In genomic region chr9:81132318-81132717, GRCh38 we compare ENCODE assay signal across 23 cellular contexts.
DNase-seq lines count a peak whose midpoint lies in the region; TF ChIP-seq lines count a peak whose summit lies in the region.
"Had no signal": no experiment of that assay in that cellular context is flagged by ENCODE, and none has a peak within 500 bp of the region (broad histone marks: within the 10 kb centered on the region; RNA-seq: fewer than 3 reads in every experiment).

No MANE protein-coding gene starts in this region.

- no peaks in the 10 kb centered on the region for H3K79me2 ChIP-seq in hepatocyte

- no peak for TF ChIP-seq CTCF in WERI-Rb-1 (IDR thresholded peaks at IDR 0.05; ENCODE audit: low read depth, low read length)
- no peak for TF ChIP-seq CTCF in hepatocyte (IDR thresholded peaks at IDR 0.05; ENCODE audit: poor library complexity)

- DNase-seq in RPMI7951 (ENCODE audit: low read depth): peak; percentile 83
- DNase-seq in glomerular visceral epithelial cell (ENCODE audit: extremely low spot score): peak; percentile 35
- DNase-seq in WERI-Rb-1: no peak
- DNase-seq in GM19238 (ENCODE audit: insufficient read length, low spot score): no peak
- DNase-seq in 8988T: no peak
- no peak for DNase-seq in hepatocyte (ENCODE audit: low spot score)
- DNase-seq: activated CD4-positive, alpha-beta T cell treated with anti-CD3 and anti-CD28 coated beads, Interleukin-2, amount 10 ng/mL, durations not matched to agents 7 days and 5 days; activated CD8-positive, alpha-beta memory T cell treated with anti-CD3 and anti-CD28 coated beads, Interleukin-2, amount 50 U/mL, for 48 hours; activated effector memory CD4-positive, alpha-beta T cell treated with anti-CD3 and anti-CD28 coated beads, Interleukin-2, amount 50 U/mL, for 16 hours; adrenal gland; CD8-positive, alpha-beta T cell; effector CD4-positive, alpha-beta T cell; esophagus squamous epithelium; GM23248; heart left ventricle; NCI-H187 treated with DMSO at 0.1 percent for 48 hours; NCI-H446; NK-92 treated with Interleukin-12 subunit alpha and Interleukin-12 subunit beta, amount 100 ng/mL, for 24 hours; occipital lobe had no signal

- H3K27ac ChIP-seq in BLaER1 treated with 17β-estradiol and CSF1 and Interleukin-3, amounts not matched to agents 10 nM and 100 nM: peak overlapping the region in 3 of 11 experiments; percentile 4 to 36 (median 7); a peak in 2 of 22 replicates
- H3K27ac ChIP-seq in KOPT-K1 (ENCODE audit: low read depth, low read length, poor library complexity, severe bottlenecking): peak overlapping the region; percentile 38
- H3K27ac ChIP-seq in WERI-Rb-1: no peak overlapping the region
- H3K27ac ChIP-seq in hepatocyte: no peak overlapping the region
- H3K27ac ChIP-seq: adrenal gland, esophagus squamous epithelium, GM23248, heart left ventricle, right atrium auricular region had no signal

- WGBS in hepatocyte (ENCODE audit: low lambda C conversion rate, missing lambda C conversion rate): 50% methylated on average over 2 of the region's 2 CpGs

- peak overlapping the region in 10 of 11 experiments; percentile 22 to 65 (median 50); a peak in 19 of 22 replicates for H3K4me2 ChIP-seq in BLaER1 treated with 17β-estradiol and CSF1 and Interleukin-3, amounts not matched to agents 10 nM and 100 nM
- H3K4me2 ChIP-seq in hepatocyte: no peak overlapping the region

- peaks cover 0 to 5% (median 0%) of the 10 kb centered on the region in 11 experiments; a peak in 1 of 22 replicates for H3K27me3 ChIP-seq in BLaER1 treated with 17β-estradiol and CSF1 and Interleukin-3, amounts not matched to agents 10 nM and 100 nM
- no peaks in the 10 kb centered on the region for H3K27me3 ChIP-seq in WERI-Rb-1 (ENCODE audit: insufficient read depth, low read depth, severe bottlenecking)
- no peaks in the 10 kb centered on the region for H3K27me3 ChIP-seq in hepatocyte
- H3K27me3 ChIP-seq: adrenal gland, esophagus squamous epithelium, heart left ventricle, right atrium auricular region had no signal

- H3K9me2 ChIP-seq in hepatocyte (replicated peaks; ENCODE audit: insufficient read depth): no peaks in the 10 kb centered on the region

- peaks cover 0 to 42% (median 16%) of the 10 kb centered on the region in 11 experiments; a peak in 13 of 22 replicates for H3K9me3 ChIP-seq in BLaER1 treated with 17β-estradiol and CSF1 and Interleukin-3, amounts not matched to agents 10 nM and 100 nM (replicated peaks in 1 of 11)
- no peaks in the 10 kb centered on the region for H3K9me3 ChIP-seq in KOPT-K1 (ENCODE audit: insufficient read depth, low read length, poor library complexity, severe bottlenecking)
- H3K9me3 ChIP-seq in WERI-Rb-1 (ENCODE audit: severe bottlenecking): no peaks in the 10 kb centered on the region
- H3K9me3 ChIP-seq in hepatocyte (ENCODE audit: low read depth): no peaks in the 10 kb centered on the region
- H3K9me3 ChIP-seq: adrenal gland, esophagus squamous epithelium, heart left ventricle, right atrium auricular region had no signal

- H3K9ac ChIP-seq in BLaER1 treated with 17β-estradiol and CSF1 and Interleukin-3, amounts not matched to agents 10 nM and 100 nM: no peak overlapping the region
- H3K9ac ChIP-seq: GM23248 had no signal

- no peaks in the 10 kb centered on the region for H3K36me3 ChIP-seq in BLaER1 treated with 17β-estradiol and CSF1 and Interleukin-3, amounts not matched to agents 10 nM and 100 nM
- H3K36me3 ChIP-seq in KOPT-K1 (ENCODE audit: insufficient read depth, low read length): no peaks in the 10 kb centered on the region
- H3K36me3 ChIP-seq in WERI-Rb-1: no peaks in the 10 kb centered on the region
- H3K36me3 ChIP-seq in hepatocyte (replicated peaks; ENCODE audit: insufficient read depth, low read depth): no peaks in the 10 kb centered on the region
- H3K36me3 ChIP-seq: adrenal gland, esophagus squamous epithelium, heart left ventricle, right atrium auricular region had no signal

- H2AFZ ChIP-seq in hepatocyte: no peak overlapping the region
- H2AFZ ChIP-seq: GM23248 had no signal

- H3K4me3 ChIP-seq in BLaER1 treated with 17β-estradiol and CSF1 and Interleukin-3, amounts not matched to agents 10 nM and 100 nM: no peak overlapping the region
- no peak overlapping the region for H3K4me3 ChIP-seq in WERI-Rb-1 (ENCODE audit: low read depth, low read length)
- H3K4me3 ChIP-seq in hepatocyte: no peak overlapping the region
- H3K4me3 ChIP-seq: adrenal gland, esophagus squamous epithelium, GM23248, heart left ventricle, lung, right atrium auricular region had no signal

- no peaks in the 10 kb centered on the region for H4K20me1 ChIP-seq in BLaER1 treated with 17β-estradiol and CSF1 and Interleukin-3, amounts not matched to agents 10 nM and 100 nM
- H4K20me1 ChIP-seq in hepatocyte (ENCODE audit: insufficient read depth, poor library complexity, severe bottlenecking): no peaks in the 10 kb centered on the region

- H3K4me1 ChIP-seq in BLaER1 treated with 17β-estradiol and CSF1 and Interleukin-3, amounts not matched to agents 10 nM and 100 nM: peaks cover 0 to 19% (median 18%) of the 10 kb centered on the region in 10 experiments; a peak in 16 of 20 replicates
- H3K4me1 ChIP-seq in hepatocyte (ENCODE audit: insufficient read depth): no peaks in the 10 kb centered on the region
- H3K4me1 ChIP-seq: adrenal gland, esophagus squamous epithelium, heart left ventricle, right atrium auricular region had no signal

Comparison
In these comparisons a context has a peak if more than half of its experiments do, and no peak if none do; other contexts are left out.
1. DNase-seq: peak in RPMI7951 (single experiment) and glomerular visceral epithelial cell (single experiment); none in WERI-Rb-1 (single experiment), GM19238 (single experiment), 8988T (single experiment) and hepatocyte (single experiment).